Comparison of ENCODE assay signal across 9 cellular contexts in genomic region chr1:3491291-3492246, GRCh38. TPM values are rescaled to one million over a fixed set of nuclear protein-coding genes. Genes with fewer than 3 reads are reported as not detected.
DNase-seq lines count a peak whose midpoint lies in the region; ATAC-seq, FAIRE-seq and TF ChIP-seq lines count a peak whose summit lies in the region.
"Had no signal": no experiment of that assay in that cellular context is flagged by ENCODE, and none has a peak within 500 bp of the region (broad histone marks: within the 10 kb centered on the region; RNA-seq: fewer than 3 reads in every experiment).

No MANE protein-coding gene starts in this region.

- H3K4me3 Mint-ChIP-seq in HFFc6: no peak overlapping the region

- peak; percentile 100 for TF ChIP-seq CTCF in HFFc6 (IDR thresholded peaks at IDR 0.05)
- TF ChIP-seq CTCF in endothelial cell of umbilical vein (IDR thresholded peaks at IDR 0.05; ENCODE audit: extremely low read depth in 1 of 2, insufficient read depth in 1 of 2, low read depth in 1 of 2, low read length in 2 of 2): peak; percentile 88 to 98

- no peak overlapping the region for H3K27ac ChIP-seq in endothelial cell of umbilical vein (ENCODE audit: insufficient read depth, low read depth, low read length)
- H3K27ac ChIP-seq: epithelial cell of prostate had no signal

- dilution Hi-C loops in endothelial cell of umbilical vein (cut with MboI; ENCODE audit: extremely low pct_ligation_motif_present, low sequenced_read_pairs): no loop called here

- ATAC-seq in HG03457 (IDR thresholded peaks at IDR 0.05; ENCODE audit: unreplicated experiment): no peak

- H3K9ac ChIP-seq in endothelial cell of umbilical vein (replicated peaks; ENCODE audit: extremely low read depth, insufficient read depth, low read length): no peak overlapping the region

- no peak overlapping the region for H2AFZ ChIP-seq in endothelial cell of umbilical vein (ENCODE audit: low read depth, low read length)

- peaks cover 12% of the 10 kb centered on the region for H3K36me3 Mint-ChIP-seq in HFFc6 (ENCODE audit: low read depth)

- no peaks in the 10 kb centered on the region for H3K4me1 ChIP-seq in endothelial cell of umbilical vein (ENCODE audit: control insufficient read depth, extremely low read depth, insufficient read depth, low read length)

- H3K4me1 Mint-ChIP-seq in HFFc6 (ENCODE audit: low read depth): peaks cover 5% of the 10 kb centered on the region; the same call in 1 of the 2 replicates

- FAIRE-seq in endothelial cell of umbilical vein (lab: Jason Lieb, UNC): peak; percentile 70

- no peak overlapping the region for H3K27ac Mint-ChIP-seq in HFFc6

- no peak overlapping the region for H3K4me3 ChIP-seq in endothelial cell of umbilical vein (replicated peaks in 1 of 3; ENCODE audit: insufficient read depth in 1 of 3, low read depth in 1 of 3, low read length in 3 of 3)

- no peaks in the 10 kb centered on the region for H3K9me1 ChIP-seq in endothelial cell of umbilical vein (replicated peaks; ENCODE audit: control insufficient read depth, extremely low read depth, insufficient read depth, low read length)

- CTCF ChIA-PET in endothelial cell of umbilical vein (lab: Charles Lee): interaction anchor here (0.5 to 5.8 kb wide), 25 partner anchors 9 to 233 kb away, joined by 3 to 150 read pairs (median 5); partner anchors contain the start of gene TPRG1L

- no peak for TF ChIP-seq POLR2A in endothelial cell of umbilical vein (IDR thresholded peaks at IDR 0.05; ENCODE audit: low read depth, low read length)

- intact Hi-C loops in endothelial cell of umbilical vein (cut with micrococcal nuclease): loop anchor here (1.0 to 5.0 kb wide), 7 partner anchors 49 to 231 kb away; no protein-coding TSS in a partner anchor

- no peak overlapping the region for H3K4me2 ChIP-seq in endothelial cell of umbilical vein (ENCODE audit: insufficient read depth, low read length)

- BruUV-seq in endothelial cell of umbilical vein (replicated peaks; lab: Mats Ljungman, UMichigan): no TSS peak

- DNase-seq in EH (ENCODE audit: low read depth): peak; percentile 67
- peak; percentile 23 for DNase-seq in HFFc6
- peak; percentile 52 for DNase-seq in NCI-H69 (lab: John Stamatoyannopoulos, UW)
- peak; percentile 27 for DNase-seq in activated CD8-positive, alpha-beta memory T cell treated with anti-CD3 and anti-CD28 coated beads, Interleukin-2, amount 50 U/mL, for 1 hour (ENCODE audit: extremely low read depth)
- DNase-seq in endothelial cell of umbilical vein (ENCODE audit: low read depth, low spot score): peak; percentile 62
- DNase-seq in mucosa of gallbladder (ENCODE audit: low spot score): peak; percentile 76
- DNase-seq in stimulated activated CD8-positive, alpha-beta memory T cell treated with anti-CD3 and anti-CD28 coated beads, Interleukin-4, amount 100 ng/mL, for 48 hours: peak; percentile 93

- no peaks in the 10 kb centered on the region for H3K9me3 ChIP-seq in endothelial cell of umbilical vein (replicated peaks; ENCODE audit: control insufficient read depth, insufficient read depth, low read length)

- H3K27me3 Mint-ChIP-seq in HFFc6 (ENCODE audit: insufficient read depth): peaks cover 2% of the 10 kb centered on the region; the same call in 1 of the 2 replicates

- no peaks in the 10 kb centered on the region for H4K20me1 ChIP-seq in endothelial cell of umbilical vein (replicated peaks; ENCODE audit: control insufficient read depth, extremely low read depth, insufficient read depth, low read length)

- H3K27me3 ChIP-seq in endothelial cell of umbilical vein (ENCODE audit: control insufficient read depth in 2 of 2, insufficient read depth in 2 of 2, low read length in 2 of 2): no peaks in the 10 kb centered on the region

- no peaks in the 10 kb centered on the region for H3K36me3 ChIP-seq in endothelial cell of umbilical vein (ENCODE audit: control insufficient read depth in 2 of 2, extremely low read depth in 1 of 2, insufficient read depth in 2 of 2, low read length in 2 of 2)

- POLR2A ChIA-PET in endothelial cell of umbilical vein (lab: Charles Lee): no interaction called here

- H3K79me2 ChIP-seq in endothelial cell of umbilical vein (ENCODE audit: control insufficient read depth, insufficient read depth, low read length): no peaks in the 10 kb centered on the region

- peaks cover 13% of the 10 kb centered on the region for H3K9me3 Mint-ChIP-seq in HFFc6

TF ChIP-seq in endothelial cell of umbilical vein, 7 proteins besides CTCF, POLR2A, EP300 and RAD21:
- no peak for TF ChIP-seq POLR2AphosphoS5 (IDR thresholded peaks at IDR 0.05; ENCODE audit: insufficient read depth, low read depth, low read length)
- TF ChIP-seq GATA2 (IDR thresholded peaks at IDR 0.05; ENCODE audit: insufficient read depth, insufficient read length, low read depth, low read length): no peak
- TF ChIP-seq FOS (IDR thresholded peaks at IDR 0.05; ENCODE audit: borderline replicate concordance, insufficient read depth, low read length): no peak
- TF ChIP-seq, protein P1, sequence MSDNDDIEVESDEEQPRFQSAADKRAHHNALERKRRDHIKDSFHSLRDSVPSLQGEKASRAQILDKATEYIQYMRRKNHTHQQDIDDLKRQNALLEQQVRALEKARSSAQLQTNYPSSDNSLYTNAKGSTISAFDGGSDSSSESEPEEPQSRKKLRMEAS (IDR thresholded peaks at IDR 0.05; ENCODE audit: insufficient read depth, insufficient read length): no peak
- no peak for TF ChIP-seq EZH2 (IDR thresholded peaks at IDR 0.05; ENCODE audit: borderline replicate concordance, low read depth, low read length, severe bottlenecking)
- TF ChIP-seq MYC (IDR thresholded peaks at IDR 0.05; ENCODE audit: low read depth, low read length): no peak
- no peak for TF ChIP-seq JUN (IDR thresholded peaks at IDR 0.05; ENCODE audit: borderline replicate concordance, insufficient read depth, insufficient read length, low read depth)

RNA-seq across cellular contexts. Expression of gene ARHGEF16, which starts 37.1 kb away (rescaled TPM):
- under 1 TPM in 3 of 6 experiments, not detected in 3; 0.08 to 0.18 (median 0.17) TPM for total RNA-seq in HFFc6 (2021; fragmentation: NEBNext Ultra II Directional; extraction: Animal tissue kit (Norgen Biotek cat#: 25700))
- total RNA-seq in endothelial cell of umbilical vein (0.51 and 1.3 TPM in 2 replicates), mucosa of gallbladder (81.4 TPM)
- 0.52 and 0.80 TPM in 2 replicates for polyA plus RNA-seq in endothelial cell of umbilical vein
- polyA plus RNA-seq in endothelial cell of umbilical vein (2011; cell fraction: cytosol; rRNA removed): 0.21 and 0.27 TPM in 2 replicates
- polyA plus RNA-seq in endothelial cell of umbilical vein (2011; cell fraction: nucleus; rRNA removed): 0.75 and 0.87 TPM in 2 replicates
- 0.20 and 0.57 TPM in 2 replicates for polyA plus RNA-seq in endothelial cell of umbilical vein (2012)
- polyA minus RNA-seq in endothelial cell of umbilical vein: 0.13 TPM in 1 of 2 replicates, not detected in the other
- polyA minus RNA-seq in endothelial cell of umbilical vein (2011; cell fraction: cytosol; rRNA and poly(A)+ RNA removed): 10.7 TPM
- 0.34 and 0.58 TPM in 2 replicates for polyA minus RNA-seq in endothelial cell of umbilical vein (2011; cell fraction: nucleus; rRNA and poly(A)+ RNA removed)

Comparison
In these comparisons a context has a peak if more than half of its experiments do, and no peak if none do; other contexts are left out.
1. DNase-seq: peak in every context shown above with its lines; median percentile 93 in stimulated activated CD8-positive, alpha-beta memory T cell treated with anti-CD3 and anti-CD28 coated beads, Interleukin-4, amount 100 ng/mL, for 48 hours; 76 in mucosa of gallbladder; 67 in EH; 62 in endothelial cell of umbilical vein; 52 in NCI-H69; 27 in activated CD8-positive, alpha-beta memory T cell treated with anti-CD3 and anti-CD28 coated beads, Interleukin-2, amount 50 U/mL, for 1 hour; 23 in HFFc6.
2. RNA of gene ARHGEF16, which starts 37.1 kb away (total RNA-seq): 81.4 TPM in mucosa of gallbladder (single experiment); 0.51 to 1.3 TPM in endothelial cell of umbilical vein and 0.08 to 0.18 TPM in HFFc6; every median in the first group is over 10 times any median in the second.